Comparison of ENCODE assay signal across 8 cellular contexts in the genomic region with DNA sequence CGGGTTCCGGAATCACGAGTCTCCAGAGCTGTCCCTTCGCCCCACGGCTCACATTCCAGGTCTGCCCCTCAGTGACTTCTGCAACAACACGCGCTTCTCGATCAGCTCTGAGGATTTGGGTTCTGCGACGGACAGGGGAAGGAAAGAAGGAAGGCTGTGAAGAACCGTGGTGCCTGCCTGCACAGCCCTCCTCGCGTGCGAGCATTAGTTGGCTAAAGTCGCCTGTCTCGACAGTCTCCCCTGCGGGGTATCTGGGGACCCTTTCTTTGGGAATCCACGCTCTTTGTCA. TPM values are rescaled to one million over a fixed set of nuclear protein-coding genes. Genes with fewer than 3 reads are reported as not detected.
DNase-seq lines count a peak whose midpoint lies in the region; ATAC-seq and TF ChIP-seq lines count a peak whose summit lies in the region.

No MANE protein-coding gene starts in this region.

- peak overlapping the region; percentile 100 for H3K4me2 ChIP-seq in fibroblast of lung (ENCODE audit: extremely low read depth, insufficient read depth, low read length)

- peak; percentile 71 to 73 for DNase-seq in NCI-H524 (lab: John Stamatoyannopoulos, UW)
- DNase-seq in NCI-H524 treated with DMSO at 0.1 percent for 48 hours (lab: John Stamatoyannopoulos, UW): no peak
- no peak for DNase-seq in T-helper 2 cell treated with Interferon-gamma antibody and Interleukin-4, amounts not matched to agents 5 μg/mL and 100 μg/mL, for 36 hours (ENCODE audit: low spot score)
- DNase-seq in fibroblast of lung (ENCODE audit: low read depth in 2 of 2): peak in 1 of 2 donors; percentile 48
- DNase-seq in NK-92 (lab: John Stamatoyannopoulos, UW; ENCODE audit: unreplicated experiment): no peak
- DNase-seq in hippocampal formation (lab: John Stamatoyannopoulos, UW): no peak

- H3K27me3 Mint-ChIP-seq in T-helper 2 cell treated with Interferon-gamma antibody and Interleukin-4, amounts not matched to agents 5 μg/mL and 100 μg/mL, for 36 hours (ENCODE audit: low read depth): peaks cover 4% of the 10 kb centered on the region

- peak overlapping the region; percentile 94 for H3K27ac ChIP-seq in fibroblast of lung (ENCODE audit: insufficient read depth, low read length)
- H3K27ac ChIP-seq in neutrophil: peak overlapping the region; percentile 94

- TF ChIP-seq CTCF in fibroblast of lung (conservative IDR thresholded peaks at IDR 0.05 in 1 of 2, IDR thresholded peaks at IDR 0.05 in 1 of 2; ENCODE audit: low read depth in 1 of 2, low read length in 2 of 2) (no peak), neutrophil (IDR thresholded peaks at IDR 0.05) (no peak)

- no peaks in the 10 kb centered on the region for H4K20me1 ChIP-seq in fibroblast of lung (ENCODE audit: control insufficient read depth, extremely low read depth, insufficient read depth, low read length)

- no peaks in the 10 kb centered on the region for H3K27me3 ChIP-seq in fibroblast of lung (ENCODE audit: control insufficient read depth, insufficient read depth, low read length)
- H3K27me3 ChIP-seq in neutrophil: peaks cover 35% of the 10 kb centered on the region

- peaks cover 36% of the 10 kb centered on the region for H3K4me1 Mint-ChIP-seq in T-helper 2 cell treated with Interferon-gamma antibody and Interleukin-4, amounts not matched to agents 5 μg/mL and 100 μg/mL, for 36 hours (ENCODE audit: low read depth)

- H3K27ac Mint-ChIP-seq in T-helper 2 cell treated with Interferon-gamma antibody and Interleukin-4, amounts not matched to agents 5 μg/mL and 100 μg/mL, for 36 hours: peak overlapping the region; percentile 90

- peak overlapping the region; percentile 95 for H3K4me3 Mint-ChIP-seq in T-helper 2 cell treated with Interferon-gamma antibody and Interleukin-4, amounts not matched to agents 5 μg/mL and 100 μg/mL, for 36 hours

- H3K36me3 ChIP-seq in fibroblast of lung (ENCODE audit: control insufficient read depth, insufficient read depth, low read length) (no peaks in the 10 kb centered on the region), neutrophil (peaks cover 5% of the 10 kb centered on the region)

- H3K4me1 ChIP-seq in fibroblast of lung (ENCODE audit: control insufficient read depth, extremely low read depth, insufficient read depth, low read length) (peaks cover 16% of the 10 kb centered on the region), neutrophil (ENCODE audit: control insufficient read depth in 1 of 2, insufficient read depth in 1 of 2, low read depth in 1 of 2, low read length in 1 of 2) (peaks cover 23 to 24% of the 10 kb centered on the region in 2 experiments)

- H3K9ac ChIP-seq in fibroblast of lung (ENCODE audit: insufficient read depth, low read length): peak overlapping the region; percentile 81

- H3K4me3 ChIP-seq in fibroblast of lung (replicated peaks in 1 of 4; ENCODE audit: control extremely low read depth in 1 of 4, insufficient read depth in 1 of 4, low read depth in 3 of 4, low read length in 4 of 4) (peak overlapping the region; percentile 42 to 68 (median 57)), neutrophil (ENCODE audit: low read depth in 1 of 2, low read length in 1 of 2) (peak overlapping the region; percentile 59 to 67)

- ATAC-seq in HG03342 (IDR thresholded peaks at IDR 0.05; ENCODE audit: unreplicated experiment): peak; percentile 7

- peak overlapping the region; percentile 80 for H2AFZ ChIP-seq in fibroblast of lung (ENCODE audit: low read length)

- H3K9me3 Mint-ChIP-seq in T-helper 2 cell treated with Interferon-gamma antibody and Interleukin-4, amounts not matched to agents 5 μg/mL and 100 μg/mL, for 36 hours: no peaks in the 10 kb centered on the region

- H3K9me3 ChIP-seq in fibroblast of lung (ENCODE audit: control insufficient read depth, insufficient read depth, low read depth, low read length) (no peaks in the 10 kb centered on the region), neutrophil (no peaks in the 10 kb centered on the region)

- H3K79me2 ChIP-seq in fibroblast of lung (ENCODE audit: control insufficient read depth, insufficient read depth, low read length): no peaks in the 10 kb centered on the region

- peaks cover 24% of the 10 kb centered on the region for H3K36me3 Mint-ChIP-seq in T-helper 2 cell treated with Interferon-gamma antibody and Interleukin-4, amounts not matched to agents 5 μg/mL and 100 μg/mL, for 36 hours (ENCODE audit: low read depth)

RNA-seq across cellular contexts. Expression of a gene that starts 23.1 kb away (rescaled TPM):
- 33.4 and 44.9 TPM in 2 replicates for total RNA-seq in fibroblast of lung
- polyA plus RNA-seq in fibroblast of lung: 53.2 and 75.6 TPM in 2 replicates
- 25.8 and 35.2 TPM in 2 replicates for polyA plus RNA-seq in fibroblast of lung (2012)
- polyA minus RNA-seq in fibroblast of lung (ENCODE audit: low replicate concordance): 85.4 and 86.0 TPM in 2 replicates

RNA-seq across cellular contexts. Expression of a gene that starts 23.3 kb away (rescaled TPM):
- total RNA-seq in fibroblast of lung: 4,034 and 6,125 TPM in 2 replicates
- 4,559 and 4,995 TPM in 2 replicates for polyA plus RNA-seq in fibroblast of lung
- 4,991 and 5,271 TPM in 2 replicates for polyA plus RNA-seq in fibroblast of lung (2012)
- 1,497 and 1,729 TPM in 2 replicates for polyA minus RNA-seq in fibroblast of lung (ENCODE audit: low replicate concordance)

RNA-seq across cellular contexts. Expression of a gene that starts 28.3 kb away (rescaled TPM):
- 5.1 and 11.1 TPM in 2 replicates for total RNA-seq in fibroblast of lung
- polyA plus RNA-seq in fibroblast of lung: 1.6 and 2.3 TPM in 2 replicates
- 3.0 and 4.0 TPM in 2 replicates for polyA plus RNA-seq in fibroblast of lung (2012)
- 6.1 and 8.2 TPM in 2 replicates for polyA minus RNA-seq in fibroblast of lung (ENCODE audit: low replicate concordance)

RNA-seq across cellular contexts. Expression of a gene that starts 40.3 kb away (rescaled TPM):
- 30.6 and 33.1 TPM in 2 replicates for total RNA-seq in fibroblast of lung
- polyA plus RNA-seq in fibroblast of lung: 24.7 and 27.3 TPM in 2 replicates
- 51.3 and 58.5 TPM in 2 replicates for polyA plus RNA-seq in fibroblast of lung (2012)
- polyA minus RNA-seq in fibroblast of lung (ENCODE audit: low replicate concordance): 45.7 and 60.7 TPM in 2 replicates

RNA-seq across cellular contexts. Expression of a gene that starts 40.5 kb away (rescaled TPM):
- total RNA-seq in fibroblast of lung: 55.2 and 67.3 TPM in 2 replicates
- polyA plus RNA-seq in fibroblast of lung: 31.1 and 45.0 TPM in 2 replicates
- 42.9 and 62.3 TPM in 2 replicates for polyA plus RNA-seq in fibroblast of lung (2012)
- polyA minus RNA-seq in fibroblast of lung (ENCODE audit: low replicate concordance): 37.5 and 130 TPM in 2 replicates

Comparison
In these comparisons a context has a peak if more than half of its experiments do, and no peak if none do; other contexts are left out.
1. DNase-seq: peak in NCI-H524 (2 of 2); none in NCI-H524 treated with DMSO at 0.1 percent for 48 hours (single experiment), T-helper 2 cell treated with Interferon-gamma antibody and Interleukin-4, amounts not matched to agents 5 μg/mL and 100 μg/mL, for 36 hours (single experiment), NK-92 (single experiment) and hippocampal formation (0 of 2).